ENCODE assay signal across 21 cellular contexts in the genomic region with DNA sequence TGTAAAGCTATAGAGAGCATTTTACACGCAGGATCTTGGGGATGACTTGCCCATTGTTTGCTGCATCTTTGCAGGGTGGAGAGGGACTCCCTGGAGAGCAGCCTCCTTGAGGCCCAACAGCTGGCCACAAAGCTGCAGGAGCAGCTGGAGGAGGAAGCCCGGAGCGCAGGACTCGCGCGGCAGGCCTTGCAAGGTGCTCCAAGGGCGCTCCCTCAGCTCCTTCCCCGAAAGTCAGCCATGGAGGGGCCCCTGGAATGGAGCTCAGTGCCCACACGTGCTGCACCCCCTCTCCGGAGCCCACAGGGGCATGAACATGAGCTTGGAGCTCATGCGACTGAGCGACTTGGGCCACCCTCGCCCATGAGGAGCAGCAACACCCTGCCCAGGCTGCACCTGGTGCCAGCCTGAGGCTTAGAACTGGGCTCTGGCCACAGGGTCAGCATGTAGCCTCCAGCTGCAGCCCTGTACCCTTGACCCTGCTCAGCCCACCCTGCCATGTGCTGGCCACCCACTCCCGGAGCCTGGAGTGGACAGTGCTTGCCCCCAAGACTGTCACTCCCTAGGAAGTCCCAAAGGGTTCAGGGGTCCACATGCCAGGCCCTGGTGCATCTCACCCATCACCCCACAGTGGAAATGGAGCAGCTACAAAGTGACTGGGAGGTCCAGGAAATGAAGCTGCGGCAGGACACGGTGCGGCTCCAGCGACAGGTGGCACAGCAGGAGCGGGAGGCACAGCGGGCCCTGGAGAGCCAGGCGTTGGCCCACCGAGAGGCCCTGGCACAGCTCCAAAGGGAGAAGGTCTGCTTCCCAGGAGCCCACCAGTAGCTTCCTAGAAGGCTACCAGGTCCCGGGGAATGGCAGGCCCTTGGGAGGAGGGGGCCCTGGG. TPM values are rescaled to one million over a fixed set of nuclear protein-coding genes. Genes with fewer than 3 reads are reported as not detected.
DNase-seq lines count a peak whose midpoint lies in the region; ATAC-seq and TF ChIP-seq lines count a peak whose summit lies in the region.
"Had no signal": no experiment of that assay in that cellular context is flagged by ENCODE, and none has a peak within 500 bp of the region (broad histone marks: within the 10 kb centered on the region; RNA-seq: fewer than 3 reads in every experiment).

No MANE protein-coding gene starts in this region.

- H3K27ac ChIP-seq in left ventricle myocardium inferior (replicated peaks) (no peak overlapping the region), coronary artery (no peak overlapping the region)
- H3K27ac ChIP-seq: upper lobe of left lung had no signal

- intact Hi-C loops in Right ventricle myocardium superior (cut with DNase I) (no loop called here), left ventricle myocardium inferior (cut with micrococcal nuclease) (no loop called here)

- H3K9me3 ChIP-seq in left ventricle myocardium inferior (replicated peaks) = no peaks in the 10 kb centered on the region
- H3K9me3 ChIP-seq: SK-N-SH, upper lobe of left lung had no signal

- no peak for ATAC-seq in Right ventricle myocardium superior (ENCODE audit: poor library complexity)
- ATAC-seq in omental fat pad (ENCODE audit: low FRiP score) = no peak
- ATAC-seq: stimulated activated effector memory CD8-positive, alpha-beta T cell treated with anti-CD3 and anti-CD28 coated beads, Interleukin-12 subunit alpha, Interleukin-12 subunit beta, amount 100 ng/mL, for 72 hours had no signal

- H3K27me3 ChIP-seq in left ventricle myocardium inferior (ENCODE audit: low read depth) = no peaks in the 10 kb centered on the region
- H3K27me3 ChIP-seq: upper lobe of left lung had no signal

- H3K36me3 ChIP-seq in left ventricle myocardium inferior = no peaks in the 10 kb centered on the region
- H3K36me3 ChIP-seq: upper lobe of left lung had no signal

- no peak for TF ChIP-seq CTCF in left ventricle myocardium inferior (IDR thresholded peaks at IDR 0.05; ENCODE audit: borderline replicate concordance)
- no peak for TF ChIP-seq CTCF in coronary artery (IDR thresholded peaks at IDR 0.05)
- TF ChIP-seq CTCF in omental fat pad (IDR thresholded peaks at IDR 0.05) = no peak

- no peak overlapping the region for H3K4me3 ChIP-seq in left ventricle myocardium inferior
- H3K4me3 ChIP-seq in coronary artery = no peak overlapping the region
- H3K4me3 ChIP-seq: upper lobe of left lung had no signal

- DNase-seq in Right ventricle myocardium superior (peak; percentile 33), left ventricle myocardium inferior (no peak), coronary artery (ENCODE audit: low spot score) (peak; percentile 61), omental fat pad (ENCODE audit: low spot score) (peak; percentile 16), RKO (ENCODE audit: low spot score) (no peak), NCI-H446 (lab: John Stamatoyannopoulos, UW) (no peak)
- no peak for DNase-seq in activated CD4-positive, alpha-beta T cell treated with anti-CD3 and anti-CD28 coated beads for 1 hour
- DNase-seq: AML-193, anterior cingulate cortex, cerebellar nuclear complex, GF-D8, KBM-7, mammary epithelial cell, naive B cell, NCI-H2081 treated with DMSO at 0.1 percent for 48 hours, SK-N-SH, T-helper 9 cell had no signal

- peaks cover 17% of the 10 kb centered on the region for H3K4me1 ChIP-seq in left ventricle myocardium inferior
- H3K4me1 ChIP-seq: upper lobe of left lung had no signal

RNA-seq across cellular contexts. Expression of a gene that starts 43.0 kb away (rescaled TPM):
- total RNA-seq in Right ventricle myocardium superior (not detected), left ventricle myocardium inferior (not detected), omental fat pad (under 1 TPM in 2 of 4 donors, not detected in 2; 0.06 to 0.12 TPM)
- total RNA-seq: mammary epithelial cell, pulmonary artery endothelial cell had no signal

RNA-seq across cellular contexts. Expression of a gene that starts 49.3 kb away (rescaled TPM):
- total RNA-seq in Right ventricle myocardium superior (8.0 TPM), left ventricle myocardium inferior (6.1 TPM), omental fat pad (10 to 100 TPM; 18.0 to 52.2 (median 32.5) TPM)

RNA-seq across cellular contexts. Expression of a gene that starts 53.2 kb away (rescaled TPM):
- total RNA-seq in Right ventricle myocardium superior (not detected), left ventricle myocardium inferior (not detected), omental fat pad (not detected)
- total RNA-seq: fibroblast of lung, pulmonary artery endothelial cell had no signal

Comparison
In these comparisons a context has a peak if more than half of its experiments do, and no peak if none do; other contexts are left out.
1. DNase-seq: peak in Right ventricle myocardium superior (single experiment), coronary artery (single experiment) and omental fat pad (single experiment); none in left ventricle myocardium inferior (single experiment), RKO (single experiment), activated CD4-positive, alpha-beta T cell treated with anti-CD3 and anti-CD28 coated beads for 1 hour (single experiment) and NCI-H446 (0 of 2).